In the genomic region with DNA sequence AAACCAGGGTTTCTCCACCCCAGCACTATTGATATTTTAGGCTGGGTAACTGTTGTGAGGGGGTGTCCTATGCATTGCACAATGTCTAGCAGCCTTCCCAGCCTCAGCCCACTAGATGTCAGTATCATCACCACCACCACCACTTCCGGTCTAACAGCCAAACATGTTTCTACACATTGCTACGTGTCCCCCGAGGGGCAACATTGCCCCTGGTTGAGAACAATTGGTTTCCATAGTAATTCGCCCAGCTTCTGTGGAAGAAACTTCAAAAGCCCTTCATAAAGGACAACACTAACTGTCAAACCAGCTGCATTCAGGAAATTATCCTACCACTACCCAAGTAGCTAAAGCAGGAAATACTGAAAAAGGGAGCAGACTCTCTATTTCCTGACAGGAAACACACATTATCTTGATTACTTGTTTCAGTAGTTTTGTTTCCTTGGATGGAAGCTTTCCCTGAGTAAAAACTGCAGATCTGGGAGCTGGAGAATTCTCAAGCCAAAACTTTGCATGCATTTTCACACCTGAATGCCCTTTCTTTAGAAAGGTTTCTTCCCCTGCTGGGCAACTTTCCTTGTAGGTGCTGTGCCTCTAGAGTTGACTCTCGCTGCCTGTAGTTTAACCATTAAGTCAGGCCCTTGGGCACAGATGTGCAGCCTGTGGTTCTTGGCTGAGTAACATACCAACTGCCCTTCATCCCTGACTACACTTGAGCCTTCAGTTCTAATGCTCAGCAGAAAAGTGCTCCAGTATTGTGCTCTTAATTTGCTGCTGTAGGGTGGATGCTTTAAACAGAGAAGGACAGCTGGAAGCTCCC, we compare ENCODE assay signal across 8 cellular contexts. TPM values are rescaled to one million over a fixed set of nuclear protein-coding genes. Genes with fewer than 3 reads are reported as not detected.
DNase-seq lines count a peak whose midpoint lies in the region; ATAC-seq and TF ChIP-seq lines count a peak whose summit lies in the region.

No MANE protein-coding gene starts in this region.

- H3K27me3 Mint-ChIP-seq in naive thymus-derived CD4-positive, alpha-beta T cell: peaks cover 0 to 24% (median under 1%) of the 10 kb centered on the region in 5 donors
- no peaks in the 10 kb centered on the region for H3K27me3 Mint-ChIP-seq in stimulated activated naive CD8-positive, alpha-beta T cell treated with anti-CD3 and anti-CD28 coated beads, Interleukin-15, amount 100 ng/mL, for 72 hours

- H3K4me1 Mint-ChIP-seq in naive thymus-derived CD4-positive, alpha-beta T cell: peaks cover 4 to 18% (median 13%) of the 10 kb centered on the region in 7 donors
- H3K4me1 Mint-ChIP-seq in stimulated activated naive CD8-positive, alpha-beta T cell treated with anti-CD3 and anti-CD28 coated beads, Interleukin-15, amount 100 ng/mL, for 72 hours: peaks cover 11% of the 10 kb centered on the region

- DNase-seq in NCI-H146 (lab: John Stamatoyannopoulos, UW) (peak; percentile 3), NCI-H146 treated with DMSO at 0.1 percent for 48 hours (lab: John Stamatoyannopoulos, UW; ENCODE audit: unreplicated experiment) (no peak), HFF-Myc (ENCODE audit: extremely low read depth, low read depth) (peak; percentile 15), MG63 (peak; percentile 81), dermis microvascular lymphatic vessel endothelial cell (ENCODE audit: low read depth in 2 of 2) (peak; percentile 37 to 44)
- DNase-seq in activated CD4-positive, CD25-positive, alpha-beta regulatory T cell treated with anti-CD3 and anti-CD28 coated beads, Interleukin-2, amount 50 U/mL, for 72 hours: peak; percentile 47
- peak in 8 of 9 donors; percentile 33 to 70 (median 64) for DNase-seq in naive thymus-derived CD4-positive, alpha-beta T cell
- DNase-seq in stimulated activated naive CD8-positive, alpha-beta T cell treated with anti-CD3 and anti-CD28 coated beads, Interleukin-15, amount 100 ng/mL, for 72 hours: peak; percentile 47 to 71

- peaks cover 0 to 4% (median 0%) of the 10 kb centered on the region in 5 donors for H3K36me3 Mint-ChIP-seq in naive thymus-derived CD4-positive, alpha-beta T cell

- CTCF ChIA-PET in naive thymus-derived CD4-positive, alpha-beta T cell (lab: Charles Lee): interaction anchor here (0.6 to 1.7 kb wide), 6 partner anchors 9 to 931 kb away, joined by 3 to 9 read pairs (median 5); partner anchors contain the start of gene GSTA4

- POLR2A ChIA-PET in naive thymus-derived CD4-positive, alpha-beta T cell (lab: Charles Lee): interaction anchor here (0.6 kb wide), 1 partner anchor 578 kb away, joined by 3 read pairs; no protein-coding TSS in a partner anchor

- peak overlapping the region; percentile 40 for H3K27ac ChIP-seq in naive thymus-derived CD4-positive, alpha-beta T cell (ENCODE audit: low read depth, low read length)

- intact Hi-C loops in naive thymus-derived CD4-positive, alpha-beta T cell (cut with micrococcal nuclease): loop anchor here (1.0 to 5.0 kb wide), 3 partner anchors 200 to 600 kb away; no protein-coding TSS in a partner anchor

- ATAC-seq in naive thymus-derived CD4-positive, alpha-beta T cell: peak; percentile 93
- ATAC-seq in stimulated activated naive CD8-positive, alpha-beta T cell treated with anti-CD3 and anti-CD28 coated beads, Interleukin-15, amount 100 ng/mL, for 72 hours: peak; percentile 97

- peak overlapping the region; percentile 44 to 91 (median 81) for H3K4me3 Mint-ChIP-seq in naive thymus-derived CD4-positive, alpha-beta T cell
- H3K4me3 Mint-ChIP-seq in stimulated activated naive CD8-positive, alpha-beta T cell treated with anti-CD3 and anti-CD28 coated beads, Interleukin-15, amount 100 ng/mL, for 72 hours: peak overlapping the region in 1 of 2 donors; percentile 36

- H3K9me3 Mint-ChIP-seq in naive thymus-derived CD4-positive, alpha-beta T cell: no peaks in the 10 kb centered on the region
- no peaks in the 10 kb centered on the region for H3K9me3 Mint-ChIP-seq in stimulated activated naive CD8-positive, alpha-beta T cell treated with anti-CD3 and anti-CD28 coated beads, Interleukin-15, amount 100 ng/mL, for 72 hours

- no peaks in the 10 kb centered on the region for H3K9me3 ChIP-seq in MG63
- H3K9me3 ChIP-seq in naive thymus-derived CD4-positive, alpha-beta T cell (ENCODE audit: control insufficient read depth in 2 of 3, low read length in 3 of 3): no peaks in the 10 kb centered on the region

- peak overlapping the region; percentile 39 to 90 (median 81) for H3K27ac Mint-ChIP-seq in naive thymus-derived CD4-positive, alpha-beta T cell
- peak overlapping the region; percentile 78 to 90 for H3K27ac Mint-ChIP-seq in stimulated activated naive CD8-positive, alpha-beta T cell treated with anti-CD3 and anti-CD28 coated beads, Interleukin-15, amount 100 ng/mL, for 72 hours

- no peaks in the 10 kb centered on the region for H3K36me3 ChIP-seq in MG63
- no peaks in the 10 kb centered on the region for H3K36me3 ChIP-seq in naive thymus-derived CD4-positive, alpha-beta T cell (ENCODE audit: control insufficient read depth in 2 of 3, insufficient read depth in 3 of 3, low read length in 3 of 3)

- peaks cover 12 to 13% of the 10 kb centered on the region in 2 donors for H3K4me1 ChIP-seq in naive thymus-derived CD4-positive, alpha-beta T cell (ENCODE audit: control insufficient read depth in 2 of 2, insufficient read depth in 2 of 2, low read length in 2 of 2)

- H3K27me3 ChIP-seq in MG63: peaks cover 39% of the 10 kb centered on the region
- H3K27me3 ChIP-seq in naive thymus-derived CD4-positive, alpha-beta T cell (ENCODE audit: control insufficient read depth in 2 of 2, insufficient read depth in 2 of 2, low read length in 2 of 2): no peaks in the 10 kb centered on the region

- no peak overlapping the region for H3K4me3 ChIP-seq in HFF-Myc (replicated peaks; ENCODE audit: low read depth, low read length)
- no peak overlapping the region for H3K4me3 ChIP-seq in MG63
- peak overlapping the region; percentile 48 for H3K4me3 ChIP-seq in naive thymus-derived CD4-positive, alpha-beta T cell (ENCODE audit: low read length)

- TF ChIP-seq CTCF in HFF-Myc (IDR thresholded peaks at IDR 0.05; ENCODE audit: low read depth, low read length, missing control alignments): peak; percentile 47

RNA-seq across cellular contexts. Expression of gene PKHD1, which starts 23.6 kb away (rescaled TPM):
- 0.22 TPM in 1 of 2 replicates, not detected in the other for total RNA-seq in MG63 (2014; rRNA removed; shearing (Covaris generic); ENCODE audit: low replicate concordance)
- total RNA-seq in dermis microvascular lymphatic vessel endothelial cell: not detected in 2 replicates
- total RNA-seq in naive thymus-derived CD4-positive, alpha-beta T cell: not detected
- polyA plus RNA-seq in naive thymus-derived CD4-positive, alpha-beta T cell: not detected
